In the genomic region with DNA sequence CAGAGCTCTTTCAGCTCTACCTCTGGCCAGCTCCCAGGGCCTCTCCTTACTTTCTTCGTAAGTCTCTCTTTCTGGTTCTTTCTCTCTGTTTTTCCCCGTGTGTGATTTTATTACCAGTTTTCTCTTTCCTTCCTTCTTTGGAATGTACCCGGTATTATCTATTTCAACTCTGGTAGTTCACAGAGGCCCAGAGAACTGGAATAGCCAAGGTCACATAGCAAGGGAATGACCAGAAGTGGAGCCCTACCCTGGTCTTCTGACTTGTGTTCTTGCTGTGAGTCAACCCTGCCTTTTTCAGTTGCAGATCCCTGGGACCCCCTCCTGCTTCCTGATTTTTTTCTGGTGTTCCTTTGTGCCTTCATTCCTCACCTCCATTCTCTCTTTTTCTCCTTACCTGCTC, we compare ENCODE assay signal across 14 cellular contexts. TPM values are rescaled to one million over a fixed set of nuclear protein-coding genes. Genes with fewer than 3 reads are reported as not detected.
DNase-seq lines count a peak whose midpoint lies in the region; ATAC-seq and TF ChIP-seq lines count a peak whose summit lies in the region.
"Had no signal": no experiment of that assay in that cellular context is flagged by ENCODE, and none has a peak within 500 bp of the region (broad histone marks: within the 10 kb centered on the region; RNA-seq: fewer than 3 reads in every experiment).

No MANE protein-coding gene starts in this region.

- no peak overlapping the region for H3K27ac Mint-ChIP-seq in nephron progenitor cell
- H3K27ac Mint-ChIP-seq: B cell had no signal

- ATAC-seq in HG02852 (IDR thresholded peaks at IDR 0.05; ENCODE audit: unreplicated experiment) = no peak

- peaks cover 14% of the 10 kb centered on the region for H3K4me1 ChIP-seq in ES-I3 (ENCODE audit: insufficient read depth, low read length)

- peak overlapping the region; percentile 81 for H3K27ac ChIP-seq in epithelial cell of prostate
- H3K27ac ChIP-seq: spleen had no signal

- H3K9me3 Mint-ChIP-seq in nephron progenitor cell = peaks cover 9% of the 10 kb centered on the region

- peaks cover 92% of the 10 kb centered on the region for H3K27me3 Mint-ChIP-seq in nephron progenitor cell (ENCODE audit: low read depth, poor library complexity)

- peaks cover 19% of the 10 kb centered on the region for H3K4me1 Mint-ChIP-seq in nephron progenitor cell

- H3K9ac ChIP-seq in ES-I3 (ENCODE audit: low read depth, low read length) = peak overlapping the region; percentile 61; the same call in 1 of the 2 replicates

- peaks cover 10% of the 10 kb centered on the region for H3K36me3 Mint-ChIP-seq in nephron progenitor cell (ENCODE audit: low read depth)

- H3K9me3 ChIP-seq in ES-I3 (ENCODE audit: control insufficient read depth, insufficient read depth, low read length) = no peaks in the 10 kb centered on the region
- H3K9me3 ChIP-seq: spleen had no signal

- no peaks in the 10 kb centered on the region for H3K36me3 ChIP-seq in ES-I3 (ENCODE audit: insufficient read depth, low read length)

- DNase-seq in M059J (ENCODE audit: low read depth) (peak; percentile 49), epithelial cell of prostate (ENCODE audit: low read depth, low spot score) (no peak), nephron progenitor cell (no peak), NCI-H2171 treated with DMSO at 0.1 percent for 48 hours (lab: John Stamatoyannopoulos, UW) (no peak), occipital lobe (lab: John Stamatoyannopoulos, UW) (no peak), NCI-H524 treated with DMSO at 0.1 percent for 48 hours (lab: John Stamatoyannopoulos, UW) (no peak)
- DNase-seq: activated CD8-positive, alpha-beta memory T cell treated with anti-CD3 and anti-CD28 coated beads for 24 hours; DMS79; mesendoderm; spleen had no signal

- H3K4me3 Mint-ChIP-seq in nephron progenitor cell = peak overlapping the region; percentile 59

- TF ChIP-seq CTCF in nephron progenitor cell (IDR thresholded peaks at IDR 0.05) = no peak

RNA-seq across cellular contexts. Expression of gene RNF39, which starts 0.8 kb away (rescaled TPM):
- total RNA-seq in M059J (2014; rRNA removed; shearing (Covaris generic)) = 0.20 TPM in 1 of 2 replicates, not detected in the other
- not detected for total RNA-seq in occipital lobe
- total RNA-seq: B cell, K562, spleen had no signal

RNA-seq across cellular contexts. Expression of gene PPP1R11, which starts 9.3 kb away (rescaled TPM):
- 105 and 112 TPM in 2 replicates for total RNA-seq in M059J (2014; rRNA removed; shearing (Covaris generic))
- 15.8 TPM for total RNA-seq in occipital lobe

RNA-seq across cellular contexts. Expression of gene POLR1H, which starts 15.3 kb away (rescaled TPM):
- 34.4 and 47.3 TPM in 2 replicates for total RNA-seq in M059J (2014; rRNA removed; shearing (Covaris generic))
- total RNA-seq in occipital lobe = 13.9 TPM

RNA-seq across cellular contexts. Expression of gene TRIM31, which starts 36.6 kb away (rescaled TPM):
- total RNA-seq in M059J (2014; rRNA removed; shearing (Covaris generic)) = not detected in 2 replicates
- not detected for total RNA-seq in occipital lobe
- total RNA-seq: B cell, K562, spleen had no signal

RNA-seq across cellular contexts. Expression of gene TRIM40, which starts 59.6 kb away (rescaled TPM):
- not detected in 2 replicates for total RNA-seq in M059J (2014; rRNA removed; shearing (Covaris generic))
- total RNA-seq in occipital lobe = not detected
- total RNA-seq: B cell, K562 had no signal
